Comparison of ENCODE assay signal across 16 cellular contexts in the genomic region with DNA sequence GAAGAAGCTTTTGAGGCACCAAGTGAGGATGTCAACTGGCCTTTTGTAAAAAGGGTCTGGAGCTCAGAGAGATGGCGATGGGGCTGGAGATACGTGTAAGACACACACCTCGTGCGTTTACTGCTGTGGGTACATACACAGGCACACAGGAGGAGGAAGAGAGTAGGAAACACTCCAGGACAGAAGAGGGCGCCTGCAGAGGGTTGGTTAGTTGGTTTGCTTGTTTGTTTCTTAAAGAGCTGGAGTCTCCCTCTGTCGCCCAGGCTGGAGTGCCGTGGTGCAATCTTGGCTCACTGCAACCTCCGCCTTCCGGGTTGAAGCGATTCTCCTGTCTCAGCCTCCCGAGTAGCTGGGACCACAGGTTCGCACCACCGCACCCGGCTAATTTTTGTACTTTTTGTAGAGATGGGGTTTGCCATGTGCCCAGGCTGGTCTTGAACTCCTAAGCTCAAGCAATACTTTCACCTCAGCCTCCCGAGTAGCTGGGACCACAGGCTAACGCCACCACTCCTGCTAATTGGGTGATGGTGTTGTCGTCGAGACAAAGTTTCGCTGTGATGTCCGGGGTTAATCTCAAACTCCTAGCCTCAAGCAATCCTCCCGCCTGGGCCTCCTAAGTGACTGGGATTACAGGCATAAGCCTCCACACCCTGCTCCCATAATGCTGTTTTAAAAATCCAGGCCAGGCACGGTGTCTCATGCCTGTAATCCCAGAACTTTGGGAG. TPM values are rescaled to one million over a fixed set of nuclear protein-coding genes. Genes with fewer than 3 reads are reported as not detected.
DNase-seq lines count a peak whose midpoint lies in the region; ATAC-seq and TF ChIP-seq lines count a peak whose summit lies in the region.
"Had no signal": no experiment of that assay in that cellular context is flagged by ENCODE, and none has a peak within 500 bp of the region (broad histone marks: within the 10 kb centered on the region; RNA-seq: fewer than 3 reads in every experiment).

No MANE protein-coding gene starts in this region.

- H3K27me3 ChIP-seq in Panc1 (ENCODE audit: control insufficient read depth, insufficient read depth, low read length) (peaks cover 3% of the 10 kb centered on the region), iPS DF 6.9 (ENCODE audit: control insufficient read depth, insufficient read depth, low read length) (no peaks in the 10 kb centered on the region)
- H3K27me3 ChIP-seq: uterus had no signal

- peak; percentile 17 for DNase-seq in SIG-M5 treated with dmso at 0.1 percent for 504 hours (lab: John Stamatoyannopoulos, UW; ENCODE audit: unreplicated experiment)
- no peak for DNase-seq in SIG-M5 (lab: John Stamatoyannopoulos, UW)
- no peak for DNase-seq in GM13977 (ENCODE audit: low spot score)
- DNase-seq in Panc1 (ENCODE audit: low read depth, low spot score): no peak
- peak; percentile 11 for DNase-seq in iPS DF 6.9 (ENCODE audit: low read depth, low spot score)
- no peak for DNase-seq in ureter (ENCODE audit: low spot score)
- DNase-seq: activated B cell treated with CpG ODN at 0.5 μM for 24 hours; DMS79; kidney glomerular epithelial cell; NK-92 treated with Interleukin-12 subunit alpha and Interleukin-12 subunit beta, amount 100 ng/mL, for 24 hours; stimulated activated CD4-positive, alpha-beta T cell treated with anti-CD3 and anti-CD28 coated beads, Interleukin-4, amount 100 ng/mL, for 1 hour; uterus had no signal

- H3K9me3 ChIP-seq in Panc1 (ENCODE audit: control insufficient read depth, insufficient read depth, low read depth, low read length): no peaks in the 10 kb centered on the region
- H3K9me3 ChIP-seq in iPS DF 6.9 (ENCODE audit: control insufficient read depth, insufficient read depth, low read length): peaks cover 1% of the 10 kb centered on the region; the same call in 1 of the 2 replicates
- H3K9me3 ChIP-seq: uterus had no signal

- no peak overlapping the region for H3K4me3 ChIP-seq in Panc1 (ENCODE audit: low read depth in 2 of 2, low read length in 2 of 2)
- no peak overlapping the region for H3K4me3 ChIP-seq in iPS DF 6.9 (ENCODE audit: low read length)
- H3K4me3 ChIP-seq: uterus had no signal

- POLR2A ChIA-PET in Panc1 (lab: Charles Lee): no interaction called here

- H3K4me1 ChIP-seq in Panc1 (ENCODE audit: control insufficient read depth, insufficient read depth, low read length) (no peaks in the 10 kb centered on the region; the same call in 1 of the 2 replicates), iPS DF 6.9 (ENCODE audit: control insufficient read depth, insufficient read depth, low read length) (no peaks in the 10 kb centered on the region; the same call in 1 of the 2 replicates)
- H3K4me1 ChIP-seq: uterus had no signal

- in situ Hi-C loops in GM13977 (cut with MboI; ENCODE audit: low pct_unique_long_range_greater_than_20kb, low sequenced_read_pairs, unreplicated experiment): no loop called here
- in situ Hi-C loops in Panc1 (cut with HindIII; ENCODE audit: low pct_unique_long_range_greater_than_20kb, low sequenced_read_pairs): no loop called here

- ATAC-seq in Panc1 (peak; percentile 72), HG03378 (IDR thresholded peaks at IDR 0.05; ENCODE audit: unreplicated experiment) (no peak), GM18868 (IDR thresholded peaks at IDR 0.05; ENCODE audit: unreplicated experiment) (no peak)
- ATAC-seq: stimulated activated memory B cell treated with anti-CD40 and anti-IgM and Interleukin-4, amounts not matched to agents 10 μg/mL and 1 μg/mL and 100 μg/mL, for 72 hours had no signal

- no TSS peak for BruUV-seq in Panc1 (replicated peaks; lab: Mats Ljungman, UMichigan)

- intact Hi-C loops in Panc1 (cut with micrococcal nuclease; ENCODE audit: unreplicated experiment): no loop called here

- H3K36me3 ChIP-seq in Panc1 (ENCODE audit: control insufficient read depth, insufficient read depth, low read length) (no peaks in the 10 kb centered on the region), iPS DF 6.9 (ENCODE audit: control insufficient read depth, insufficient read depth, low read length) (no peaks in the 10 kb centered on the region)
- H3K36me3 ChIP-seq: uterus had no signal

- no CpG with 5 or more reads among the region's 22 CpGs for WGBS in iPS DF 6.9 (ENCODE audit: insufficient coverage, insufficient read length)

- TF ChIP-seq CTCF in GM13977 (IDR thresholded peaks at IDR 0.05; ENCODE audit: extremely low read depth, insufficient read depth, missing control alignments): peak; percentile 19
- peak; percentile 42 for TF ChIP-seq CTCF in Panc1 (IDR thresholded peaks at IDR 0.05)

- CTCF ChIA-PET in Panc1 (lab: Charles Lee): interaction anchor here (0.7 kb wide), 1 partner anchor 13 kb away, joined by 6 read pairs; no protein-coding TSS in a partner anchor

- H3K27ac ChIP-seq in Panc1 (ENCODE audit: low read length) (no peak overlapping the region), iPS DF 6.9 (ENCODE audit: low read length) (no peak overlapping the region)
- H3K27ac ChIP-seq: uterus had no signal

RNA-seq across cellular contexts. Expression of a gene that starts 1.2 kb away (rescaled TPM):
- total RNA-seq in Panc1 (2021; ENCODE audit: unreplicated experiment) (not detected), ureter (not detected)
- polyA plus RNA-seq in Panc1 (2012; ENCODE audit: insufficient read length): not detected
- total RNA-seq: activated B cell treated with CpG ODN at 0.5 μM for 24 hours, glomerular endothelial cell, uterus had no signal

Comparison
In these comparisons a context has a peak if more than half of its experiments do, and no peak if none do; other contexts are left out.
1. DNase-seq: peak in SIG-M5 treated with dmso at 0.1 percent for 504 hours (single experiment) and iPS DF 6.9 (single experiment); none in SIG-M5 (single experiment), GM13977 (single experiment), Panc1 (single experiment) and ureter (single experiment).